8 cellular contexts compared by ENCODE assay signal in the genomic region with DNA sequence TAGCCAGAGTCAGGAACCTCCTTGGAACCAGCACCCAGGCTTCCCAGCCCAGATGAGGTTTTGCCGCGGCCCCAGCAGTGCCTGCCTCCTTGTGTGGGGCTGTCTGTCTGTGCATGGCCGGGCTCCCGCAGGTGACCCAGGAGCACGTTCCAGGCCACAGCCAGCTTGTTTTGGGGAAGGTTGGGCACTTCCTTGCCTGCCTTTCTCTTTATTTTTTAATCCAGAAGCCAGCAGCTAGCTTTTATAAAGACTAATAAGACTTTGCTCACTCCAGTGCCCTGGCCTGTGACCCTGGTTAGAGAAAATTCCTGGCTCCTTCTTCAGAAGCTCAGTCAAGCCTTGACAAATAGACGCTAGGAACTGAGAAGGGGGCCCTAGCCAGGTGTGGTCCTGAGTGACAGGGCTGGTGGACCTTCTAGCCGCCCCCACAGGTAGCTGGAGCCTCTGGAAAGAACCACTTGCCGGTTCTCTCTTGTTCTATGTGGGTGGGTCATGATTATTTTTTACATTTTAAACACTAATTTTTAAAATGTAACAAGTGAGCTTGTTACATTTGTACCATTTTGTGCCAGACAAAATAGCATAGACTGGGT.
DNase-seq lines count a peak whose midpoint lies in the region; ATAC-seq and TF ChIP-seq lines count a peak whose summit lies in the region.

No MANE protein-coding gene starts in this region.

- H3K9ac ChIP-seq in SK-N-MC (ENCODE audit: insufficient read length), result no peak overlapping the region

- no peak for DNase-seq in SK-N-MC (ENCODE audit: low read depth, low spot score)
- no peak for DNase-seq in foreskin fibroblast
- no peak for DNase-seq in NCI-H1417 treated with DMSO at 0.1 percent for 48 hours (lab: John Stamatoyannopoulos, UW)
- DNase-seq in iPS-NIHi7 (ENCODE audit: extremely low spot score), result no peak
- no peak for DNase-seq in NCI-H187 (lab: John Stamatoyannopoulos, UW)
- DNase-seq in NCI-H1436 (lab: John Stamatoyannopoulos, UW), result no peak

- no peak for TF ChIP-seq CTCF in foreskin fibroblast (IDR thresholded peaks at IDR 0.05; ENCODE audit: low read depth, low read length)

- H3K4me3 ChIP-seq in SK-N-MC (peak overlapping the region; percentile 81), foreskin fibroblast (ENCODE audit: low read depth in 1 of 2, low read length in 2 of 2) (peak overlapping the region; percentile 75 to 77), skin epidermis (peak overlapping the region; percentile 57 to 78 (median 61))

- H3K9me3 ChIP-seq in SK-N-MC (ENCODE audit: low read depth, low read length), result no peaks in the 10 kb centered on the region

- peak; percentile 23 for ATAC-seq in GM21447 (IDR thresholded peaks at IDR 0.05; ENCODE audit: unreplicated experiment)

- no peaks in the 10 kb centered on the region for H3K36me3 ChIP-seq in SK-N-MC (ENCODE audit: insufficient read depth, low read length)

- H3K27ac ChIP-seq in SK-N-MC (no peak overlapping the region), skin epidermis (peak overlapping the region in 20 of 21 experiments; percentile 3 to 87 (median 82))
